Comparison of ENCODE assay signal across 1 cellular context in genomic region chr2:241965931-241966412, GRCh38.
A peak's percentile ranks its signal among the peaks of the same experiment; 100 is the strongest.
TF ChIP-seq lines count a peak whose summit lies in the region.

No MANE protein-coding gene starts in this region.

TF ChIP-seq in GM12878, 131 proteins besides CTCF, POLR2A, EP300 and RAD21 (continued from another document):
- TF ChIP-seq ZBTB33 (IDR thresholded peaks at IDR 0.05): peak; percentile 22; the same call in 1 of the 2 replicates
- TF ChIP-seq SRF (IDR thresholded peaks at IDR 0.05; ENCODE audit: low read depth in 2 of 2, low read length in 2 of 2): 0 out of 4 replicates have a peak, but pooled peaks of 1 of the 2 experiments have one; percentile 1
- peak; percentile 95 for TF ChIP-seq RELB (IDR thresholded peaks at IDR 0.05; ENCODE audit: low read depth)
- TF ChIP-seq, protein P1, sequence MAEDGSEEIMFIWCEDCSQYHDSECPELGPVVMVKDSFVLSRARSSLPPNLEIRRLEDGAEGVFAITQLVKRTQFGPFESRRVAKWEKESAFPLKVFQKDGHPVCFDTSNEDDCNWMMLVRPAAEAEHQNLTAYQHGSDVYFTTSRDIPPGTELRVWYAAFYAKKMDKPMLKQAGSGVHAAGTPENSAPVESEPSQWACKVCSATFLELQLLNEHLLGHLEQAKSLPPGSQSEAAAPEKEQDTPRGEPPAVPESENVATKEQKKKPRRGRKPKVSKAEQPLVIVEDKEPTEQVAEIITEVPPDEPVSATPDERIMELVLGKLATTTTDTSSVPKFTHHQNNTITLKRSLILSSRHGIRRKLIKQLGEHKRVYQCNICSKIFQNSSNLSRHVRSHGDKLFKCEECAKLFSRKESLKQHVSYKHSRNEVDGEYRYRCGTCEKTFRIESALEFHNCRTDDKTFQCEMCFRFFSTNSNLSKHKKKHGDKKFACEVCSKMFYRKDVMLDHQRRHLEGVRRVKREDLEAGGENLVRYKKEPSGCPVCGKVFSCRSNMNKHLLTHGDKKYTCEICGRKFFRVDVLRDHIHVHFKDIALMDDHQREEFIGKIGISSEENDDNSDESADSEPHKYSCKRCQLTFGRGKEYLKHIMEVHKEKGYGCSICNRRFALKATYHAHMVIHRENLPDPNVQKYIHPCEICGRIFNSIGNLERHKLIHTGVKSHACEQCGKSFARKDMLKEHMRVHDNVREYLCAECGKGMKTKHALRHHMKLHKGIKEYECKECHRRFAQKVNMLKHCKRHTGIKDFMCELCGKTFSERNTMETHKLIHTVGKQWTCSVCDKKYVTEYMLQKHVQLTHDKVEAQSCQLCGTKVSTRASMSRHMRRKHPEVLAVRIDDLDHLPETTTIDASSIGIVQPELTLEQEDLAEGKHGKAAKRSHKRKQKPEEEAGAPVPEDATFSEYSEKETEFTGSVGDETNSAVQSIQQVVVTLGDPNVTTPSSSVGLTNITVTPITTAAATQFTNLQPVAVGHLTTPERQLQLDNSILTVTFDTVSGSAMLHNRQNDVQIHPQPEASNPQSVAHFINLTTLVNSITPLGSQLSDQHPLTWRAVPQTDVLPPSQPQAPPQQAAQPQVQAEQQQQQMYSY (CRISPR knock-in tag; IDR thresholded peaks at IDR 0.05): no peak
- peak; percentile 40 for TF ChIP-seq SP1 (IDR thresholded peaks at IDR 0.05; ENCODE audit: low read depth, low read length)
- TF ChIP-seq, protein P2, sequence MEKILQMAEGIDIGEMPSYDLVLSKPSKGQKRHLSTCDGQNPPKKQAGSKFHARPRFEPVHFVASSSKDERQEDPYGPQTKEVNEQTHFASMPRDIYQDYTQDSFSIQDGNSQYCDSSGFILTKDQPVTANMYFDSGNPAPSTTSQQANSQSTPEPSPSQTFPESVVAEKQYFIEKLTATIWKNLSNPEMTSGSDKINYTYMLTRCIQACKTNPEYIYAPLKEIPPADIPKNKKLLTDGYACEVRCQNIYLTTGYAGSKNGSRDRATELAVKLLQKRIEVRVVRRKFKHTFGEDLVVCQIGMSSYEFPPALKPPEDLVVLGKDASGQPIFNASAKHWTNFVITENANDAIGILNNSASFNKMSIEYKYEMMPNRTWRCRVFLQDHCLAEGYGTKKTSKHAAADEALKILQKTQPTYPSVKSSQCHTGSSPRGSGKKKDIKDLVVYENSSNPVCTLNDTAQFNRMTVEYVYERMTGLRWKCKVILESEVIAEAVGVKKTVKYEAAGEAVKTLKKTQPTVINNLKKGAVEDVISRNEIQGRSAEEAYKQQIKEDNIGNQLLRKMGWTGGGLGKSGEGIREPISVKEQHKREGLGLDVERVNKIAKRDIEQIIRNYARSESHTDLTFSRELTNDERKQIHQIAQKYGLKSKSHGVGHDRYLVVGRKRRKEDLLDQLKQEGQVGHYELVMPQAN (conservative IDR thresholded peaks at IDR 0.05): 0 out of 2 replicates have a peak, but pooled peaks have one; percentile 60
- TF ChIP-seq POU2F2 (IDR thresholded peaks at IDR 0.05; ENCODE audit: borderline replicate concordance, low read depth, low read length): peak; percentile 53; the same call in 1 of the 3 replicates
- peak; percentile 65 for TF ChIP-seq JUNB (IDR thresholded peaks at IDR 0.05)
